ENCODE assay signal across 8 cellular contexts in genomic region chr1:16677552-16678423, GRCh38. TPM values are rescaled to one million over a fixed set of nuclear protein-coding genes. Genes with fewer than 3 reads are reported as not detected.
A peak's percentile ranks its signal among the peaks of the same experiment; 100 is the strongest.
DNase-seq lines count a peak whose midpoint lies in the region; ATAC-seq lines count a peak whose summit lies in the region.

No MANE protein-coding gene starts in this region.

- peaks cover 5 to 24% (median 9%) of the 10 kb centered on the region in 3 donors for H3K4me1 Mint-ChIP-seq in IgD-negative memory B cell

- DNase-seq in GF-D8 (lab: John Stamatoyannopoulos, UW) = peak; percentile 56
- peak; percentile 79 for DNase-seq in UCSD-AML1 (lab: John Stamatoyannopoulos, UW; ENCODE audit: unreplicated experiment)
- peak; percentile 44 for DNase-seq in putamen (ENCODE audit: low spot score)

- no peaks in the 10 kb centered on the region for H3K9me3 Mint-ChIP-seq in IgD-negative memory B cell

- H3K27ac Mint-ChIP-seq in IgD-negative memory B cell = peak overlapping the region in 2 of 3 donors; percentile 65 to 83

- peak; percentile 58 for ATAC-seq in esophagus mucosa
- no peak for ATAC-seq in HG03045 (IDR thresholded peaks at IDR 0.05; ENCODE audit: unreplicated experiment)
- ATAC-seq in HG03565 (IDR thresholded peaks at IDR 0.05; ENCODE audit: unreplicated experiment) = no peak
- no peak for ATAC-seq in GM19467 (IDR thresholded peaks at IDR 0.05; ENCODE audit: unreplicated experiment)

- peaks cover 2% of the 10 kb centered on the region for H3K36me3 Mint-ChIP-seq in IgD-negative memory B cell

- H3K4me3 Mint-ChIP-seq in IgD-negative memory B cell = peak overlapping the region in 1 of 4 donors; percentile 18

- peaks cover 7% of the 10 kb centered on the region for H3K27me3 Mint-ChIP-seq in IgD-negative memory B cell

RNA-seq across cellular contexts. Expression of gene RNU1-3, which starts 11.0 kb away (rescaled TPM):
- not detected for polyA plus RNA-seq in IgD-negative memory B cell
- total RNA-seq in esophagus mucosa = 6,387 TPM
